Comparison of ENCODE assay signal across 2 cellular contexts in the genomic region with DNA sequence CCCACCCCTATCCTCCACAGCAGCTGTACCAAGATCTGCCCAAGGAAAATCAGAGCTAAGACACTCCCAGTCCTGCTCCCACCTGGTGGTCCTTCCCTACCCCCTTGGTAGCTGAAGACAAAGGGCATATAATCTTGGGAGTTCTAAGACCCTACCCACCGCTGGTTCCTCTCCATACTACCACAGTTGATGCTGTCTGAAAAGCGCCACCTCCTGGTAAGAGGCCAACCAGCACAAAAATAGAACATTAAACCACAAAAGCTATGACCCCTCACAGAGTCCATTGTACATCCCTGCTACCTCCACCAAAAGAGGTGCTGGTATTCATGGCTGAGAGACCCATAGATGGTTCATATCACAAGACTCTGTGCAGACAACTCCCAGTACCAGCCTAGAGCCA.
TF ChIP-seq lines count a peak whose summit lies in the region.

No MANE protein-coding gene starts in this region.

TF ChIP-seq in IMR-90, 13 proteins besides CTCF, POLR2A, EP300 and RAD21 (continued from another document):
- TF ChIP-seq MAFK (IDR thresholded peaks at IDR 0.05; ENCODE audit: low read depth, low read length) (no peak), FOS (IDR thresholded peaks at IDR 0.05; ENCODE audit: low read depth, low read length) (no peak), RCOR1 (IDR thresholded peaks at IDR 0.05; ENCODE audit: insufficient replicate concordance, low read length) (no peak), BHLHE40 (IDR thresholded peaks at IDR 0.05; ENCODE audit: low read depth, low read length) (no peak), NFE2L2 (IDR thresholded peaks at IDR 0.05; ENCODE audit: low read depth, low read length) (no peak)
- TF ChIP-seq, protein P1, sequence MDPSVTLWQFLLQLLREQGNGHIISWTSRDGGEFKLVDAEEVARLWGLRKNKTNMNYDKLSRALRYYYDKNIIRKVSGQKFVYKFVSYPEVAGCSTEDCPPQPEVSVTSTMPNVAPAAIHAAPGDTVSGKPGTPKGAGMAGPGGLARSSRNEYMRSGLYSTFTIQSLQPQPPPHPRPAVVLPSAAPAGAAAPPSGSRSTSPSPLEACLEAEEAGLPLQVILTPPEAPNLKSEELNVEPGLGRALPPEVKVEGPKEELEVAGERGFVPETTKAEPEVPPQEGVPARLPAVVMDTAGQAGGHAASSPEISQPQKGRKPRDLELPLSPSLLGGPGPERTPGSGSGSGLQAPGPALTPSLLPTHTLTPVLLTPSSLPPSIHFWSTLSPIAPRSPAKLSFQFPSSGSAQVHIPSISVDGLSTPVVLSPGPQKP (IDR thresholded peaks at IDR 0.05; ENCODE audit: borderline replicate concordance, low read depth, low read length) = no peak

TF ChIP-seq in WTC11, 78 proteins besides CTCF, POLR2A, EP300 and RAD21 (continued from another document):
- TF ChIP-seq, protein P2, sequence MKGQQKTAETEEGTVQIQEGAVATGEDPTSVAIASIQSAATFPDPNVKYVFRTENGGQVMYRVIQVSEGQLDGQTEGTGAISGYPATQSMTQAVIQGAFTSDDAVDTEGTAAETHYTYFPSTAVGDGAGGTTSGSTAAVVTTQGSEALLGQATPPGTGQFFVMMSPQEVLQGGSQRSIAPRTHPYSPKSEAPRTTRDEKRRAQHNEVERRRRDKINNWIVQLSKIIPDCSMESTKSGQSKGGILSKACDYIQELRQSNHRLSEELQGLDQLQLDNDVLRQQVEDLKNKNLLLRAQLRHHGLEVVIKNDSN (CRISPR knock-in tag; IDR thresholded peaks at IDR 0.05) = no peak
- TF ChIP-seq TP53 (CRISPR knock-in tag; IDR thresholded peaks at IDR 0.05) = no peak
- no peak for TF ChIP-seq GABPB1 (CRISPR knock-in tag; IDR thresholded peaks at IDR 0.05)
- TF ChIP-seq ZNF423 (CRISPR knock-in tag; IDR thresholded peaks at IDR 0.05) = no peak
- TF ChIP-seq, protein P3, sequence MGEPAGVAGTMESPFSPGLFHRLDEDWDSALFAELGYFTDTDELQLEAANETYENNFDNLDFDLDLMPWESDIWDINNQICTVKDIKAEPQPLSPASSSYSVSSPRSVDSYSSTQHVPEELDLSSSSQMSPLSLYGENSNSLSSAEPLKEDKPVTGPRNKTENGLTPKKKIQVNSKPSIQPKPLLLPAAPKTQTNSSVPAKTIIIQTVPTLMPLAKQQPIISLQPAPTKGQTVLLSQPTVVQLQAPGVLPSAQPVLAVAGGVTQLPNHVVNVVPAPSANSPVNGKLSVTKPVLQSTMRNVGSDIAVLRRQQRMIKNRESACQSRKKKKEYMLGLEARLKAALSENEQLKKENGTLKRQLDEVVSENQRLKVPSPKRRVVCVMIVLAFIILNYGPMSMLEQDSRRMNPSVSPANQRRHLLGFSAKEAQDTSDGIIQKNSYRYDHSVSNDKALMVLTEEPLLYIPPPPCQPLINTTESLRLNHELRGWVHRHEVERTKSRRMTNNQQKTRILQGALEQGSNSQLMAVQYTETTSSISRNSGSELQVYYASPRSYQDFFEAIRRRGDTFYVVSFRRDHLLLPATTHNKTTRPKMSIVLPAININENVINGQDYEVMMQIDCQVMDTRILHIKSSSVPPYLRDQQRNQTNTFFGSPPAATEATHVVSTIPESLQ (CRISPR knock-in tag; IDR thresholded peaks at IDR 0.05) = no peak
- TF ChIP-seq, protein P4, sequence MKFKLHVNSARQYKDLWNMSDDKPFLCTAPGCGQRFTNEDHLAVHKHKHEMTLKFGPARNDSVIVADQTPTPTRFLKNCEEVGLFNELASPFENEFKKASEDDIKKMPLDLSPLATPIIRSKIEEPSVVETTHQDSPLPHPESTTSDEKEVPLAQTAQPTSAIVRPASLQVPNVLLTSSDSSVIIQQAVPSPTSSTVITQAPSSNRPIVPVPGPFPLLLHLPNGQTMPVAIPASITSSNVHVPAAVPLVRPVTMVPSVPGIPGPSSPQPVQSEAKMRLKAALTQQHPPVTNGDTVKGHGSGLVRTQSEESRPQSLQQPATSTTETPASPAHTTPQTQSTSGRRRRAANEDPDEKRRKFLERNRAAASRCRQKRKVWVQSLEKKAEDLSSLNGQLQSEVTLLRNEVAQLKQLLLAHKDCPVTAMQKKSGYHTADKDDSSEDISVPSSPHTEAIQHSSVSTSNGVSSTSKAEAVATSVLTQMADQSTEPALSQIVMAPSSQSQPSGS (CRISPR knock-in tag; IDR thresholded peaks at IDR 0.05; ENCODE audit: borderline replicate concordance, low read depth) = no peak
- no peak for TF ChIP-seq ZBTB21 (CRISPR knock-in tag; IDR thresholded peaks at IDR 0.05; ENCODE audit: borderline replicate concordance)
- TF ChIP-seq TEAD4 (CRISPR knock-in tag; IDR thresholded peaks at IDR 0.05) = no peak
- TF ChIP-seq GTF2I (CRISPR knock-in tag; conservative IDR thresholded peaks at IDR 0.05) = no peak
- TF ChIP-seq, protein P5, sequence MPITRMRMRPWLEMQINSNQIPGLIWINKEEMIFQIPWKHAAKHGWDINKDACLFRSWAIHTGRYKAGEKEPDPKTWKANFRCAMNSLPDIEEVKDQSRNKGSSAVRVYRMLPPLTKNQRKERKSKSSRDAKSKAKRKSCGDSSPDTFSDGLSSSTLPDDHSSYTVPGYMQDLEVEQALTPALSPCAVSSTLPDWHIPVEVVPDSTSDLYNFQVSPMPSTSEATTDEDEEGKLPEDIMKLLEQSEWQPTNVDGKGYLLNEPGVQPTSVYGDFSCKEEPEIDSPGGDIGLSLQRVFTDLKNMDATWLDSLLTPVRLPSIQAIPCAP (CRISPR knock-in tag; IDR thresholded peaks at IDR 0.05) = no peak
TF ChIP-seq in WTC11: peak in this region for 0.
